Comparison of ENCODE assay signal across 21 cellular contexts in the genomic region with DNA sequence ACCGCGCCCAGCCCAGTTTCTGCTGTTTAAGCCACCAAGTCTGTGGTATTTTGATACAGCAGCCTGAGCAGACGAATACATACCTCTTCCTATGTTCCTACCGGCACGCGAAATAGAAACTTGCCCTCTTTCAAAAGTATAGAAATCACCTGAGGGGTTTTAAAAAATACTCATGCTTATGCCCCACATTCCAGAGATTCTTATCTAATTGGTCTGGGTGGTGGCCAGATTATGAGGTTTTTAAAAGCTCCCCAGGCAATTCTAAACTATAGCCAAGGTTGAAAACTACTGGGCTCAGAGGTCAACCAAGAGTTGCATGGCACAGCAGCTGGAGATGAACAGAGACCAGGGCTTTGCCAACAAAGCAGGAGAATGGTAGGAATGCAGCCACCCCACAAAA. TPM values are rescaled to one million over a fixed set of nuclear protein-coding genes. Genes with fewer than 3 reads are reported as not detected.
DNase-seq lines count a peak whose midpoint lies in the region; ATAC-seq and TF ChIP-seq lines count a peak whose summit lies in the region.
"Had no signal": no experiment of that assay in that cellular context is flagged by ENCODE, and none has a peak within 500 bp of the region (broad histone marks: within the 10 kb centered on the region; RNA-seq: fewer than 3 reads in every experiment).

No MANE protein-coding gene starts in this region.

- intact Hi-C loops in activated CD4-positive, alpha-beta T cell treated with anti-CD3 and anti-CD28 coated beads, Interleukin-2, amount 10 ng/mL, durations not matched to agents 24 days and 14 days (cut with micrococcal nuclease) = no loop called here
- intact Hi-C loops in PC-9 (cut with micrococcal nuclease; ENCODE audit: unreplicated experiment) = loop anchor here (1.0 kb wide), 2 partner anchors 27 to 102 kb away; no protein-coding TSS in a partner anchor

- H4K20me1 ChIP-seq in PC-9 (ENCODE audit: insufficient read depth) = no peaks in the 10 kb centered on the region
- H4K20me1 ChIP-seq in H9 (ENCODE audit: control insufficient read depth, insufficient read depth, insufficient read length) = no peaks in the 10 kb centered on the region

- H2BK120ac ChIP-seq in H9 (ENCODE audit: low read depth, low read length, poor library complexity, severe bottlenecking) = no peak overlapping the region

- H2BK12ac ChIP-seq in H9 (ENCODE audit: insufficient read length, low read depth, low read length) = no peak overlapping the region

- H3K9me3 ChIP-seq in PC-9 (ENCODE audit: insufficient read depth, low read depth) (no peaks in the 10 kb centered on the region), H9 (ENCODE audit: control insufficient read depth, low read depth, low read length) (peaks cover 42% of the 10 kb centered on the region)
- H3K9me3 ChIP-seq: MG63, Peyer's patch had no signal

- H3K14ac ChIP-seq in H9 (ENCODE audit: insufficient read depth, low read length) = no peak overlapping the region

- POLR2A ChIA-PET in activated CD4-positive, alpha-beta T cell treated with anti-CD3 and anti-CD28 coated beads, Interleukin-2, amount 10 ng/mL, durations not matched to agents 7 days and 5 days (lab: Charles Lee) = no interaction called here
- POLR2A ChIA-PET in PC-9 (lab: Charles Lee; ENCODE audit: unreplicated experiment) = no interaction called here

- no peaks in the 10 kb centered on the region for H3K9me2 ChIP-seq in PC-9 (ENCODE audit: insufficient read depth)

- H3K27ac Mint-ChIP-seq in activated CD4-positive, alpha-beta T cell treated with anti-CD3 and anti-CD28 coated beads, Interleukin-2, amount 10 ng/mL, durations not matched to agents 24 days and 14 days = no peak overlapping the region
- no peak overlapping the region for H3K27ac Mint-ChIP-seq in activated CD4-positive, alpha-beta T cell treated with anti-CD3 and anti-CD28 coated beads, Interleukin-2, amount 10 ng/mL, durations not matched to agents 7 days and 5 days
- H3K27ac Mint-ChIP-seq in H9 = peak overlapping the region in 1 of 3 experiments; percentile 62; a peak in 1 of 7 replicates
- H3K27ac Mint-ChIP-seq: CD8-positive, alpha-beta T cell had no signal

- CTCF ChIA-PET in activated CD4-positive, alpha-beta T cell treated with anti-CD3 and anti-CD28 coated beads, Interleukin-2, amount 10 ng/mL, durations not matched to agents 7 days and 5 days (lab: Charles Lee) = interaction anchor here (0.7 kb wide), 1 partner anchor 29 kb away, joined by 3 read pairs; no protein-coding TSS in a partner anchor
- CTCF ChIA-PET in PC-9 (lab: Charles Lee) = no interaction called here

- H3K4me1 Mint-ChIP-seq in activated CD4-positive, alpha-beta T cell treated with anti-CD3 and anti-CD28 coated beads, Interleukin-2, amount 10 ng/mL, durations not matched to agents 24 days and 14 days = peaks cover 24% of the 10 kb centered on the region
- peaks cover 36% of the 10 kb centered on the region for H3K4me1 Mint-ChIP-seq in activated CD4-positive, alpha-beta T cell treated with anti-CD3 and anti-CD28 coated beads, Interleukin-2, amount 10 ng/mL, durations not matched to agents 7 days and 5 days
- peaks cover 9 to 11% of the 10 kb centered on the region in 2 experiments for H3K4me1 Mint-ChIP-seq in H9

- H3K27ac ChIP-seq in PC-9 (peak overlapping the region; percentile 58), foreskin keratinocyte (no peak overlapping the region), H9 (ENCODE audit: insufficient read length, low read depth, low read length) (no peak overlapping the region)
- H3K27ac ChIP-seq: GM23248, KMS-11, Peyer's patch had no signal

- peak overlapping the region; percentile 19 for H3K4me3 Mint-ChIP-seq in activated CD4-positive, alpha-beta T cell treated with anti-CD3 and anti-CD28 coated beads, Interleukin-2, amount 10 ng/mL, durations not matched to agents 24 days and 14 days
- H3K4me3 Mint-ChIP-seq in activated CD4-positive, alpha-beta T cell treated with anti-CD3 and anti-CD28 coated beads, Interleukin-2, amount 10 ng/mL, durations not matched to agents 7 days and 5 days = no peak overlapping the region
- no peak overlapping the region for H3K4me3 Mint-ChIP-seq in H9
- H3K4me3 Mint-ChIP-seq: CD8-positive, alpha-beta T cell had no signal

- H3F3A ChIP-seq in PC-9 (ENCODE audit: insufficient read depth, low read depth) = peaks cover 22% of the 10 kb centered on the region; the same call in 1 of the 2 replicates

- no peaks in the 10 kb centered on the region for H3K9me3 Mint-ChIP-seq in activated CD4-positive, alpha-beta T cell treated with anti-CD3 and anti-CD28 coated beads, Interleukin-2, amount 10 ng/mL, durations not matched to agents 24 days and 14 days
- peaks cover 4% of the 10 kb centered on the region for H3K9me3 Mint-ChIP-seq in activated CD4-positive, alpha-beta T cell treated with anti-CD3 and anti-CD28 coated beads, Interleukin-2, amount 10 ng/mL, durations not matched to agents 7 days and 5 days
- H3K9me3 Mint-ChIP-seq in H9 = peaks cover 69 to 72% of the 10 kb centered on the region in 2 experiments
- H3K9me3 Mint-ChIP-seq: CD8-positive, alpha-beta T cell had no signal

- no peak overlapping the region for H2BK5ac ChIP-seq in H9 (ENCODE audit: insufficient read length, low read length)

- H3K79me2 ChIP-seq in PC-9 (ENCODE audit: low read depth) (no peaks in the 10 kb centered on the region), H9 (ENCODE audit: insufficient read depth, low read length) (no peaks in the 10 kb centered on the region)

- no peak overlapping the region for H2BK20ac ChIP-seq in H9 (ENCODE audit: low read depth, low read length, poor library complexity, severe bottlenecking)

- H3K4me2 ChIP-seq in PC-9 = no peak overlapping the region
- no peak overlapping the region for H3K4me2 ChIP-seq in H9 (ENCODE audit: insufficient read depth, insufficient read length, low read length)
- H3K4me2 ChIP-seq: KMS-11 had no signal

- H3K27me3 ChIP-seq in PC-9 (ENCODE audit: insufficient read depth, low read depth) (no peaks in the 10 kb centered on the region), foreskin keratinocyte (no peaks in the 10 kb centered on the region), H9 (ENCODE audit: insufficient read depth, low read length) (no peaks in the 10 kb centered on the region)
- H3K27me3 ChIP-seq: MG63, Peyer's patch had no signal

- H3K4ac ChIP-seq in H9 (ENCODE audit: low read depth, low read length) = no peak overlapping the region

- H2AFZ ChIP-seq in PC-9 (no peak overlapping the region), H9 (ENCODE audit: low read length) (no peak overlapping the region)
- H2AFZ ChIP-seq: GM23248 had no signal

- H3K36me3 Mint-ChIP-seq in activated CD4-positive, alpha-beta T cell treated with anti-CD3 and anti-CD28 coated beads, Interleukin-2, amount 10 ng/mL, durations not matched to agents 24 days and 14 days (ENCODE audit: low read depth) = peaks cover 34% of the 10 kb centered on the region
- H3K36me3 Mint-ChIP-seq in activated CD4-positive, alpha-beta T cell treated with anti-CD3 and anti-CD28 coated beads, Interleukin-2, amount 10 ng/mL, durations not matched to agents 7 days and 5 days (ENCODE audit: low read depth) = peaks cover 30% of the 10 kb centered on the region
- H3K36me3 Mint-ChIP-seq in H9 (ENCODE audit: insufficient read depth in 1 of 3, low read depth in 3 of 3) = no peaks in the 10 kb centered on the region; a peak in 2 of 7 replicates
- H3K36me3 Mint-ChIP-seq: CD8-positive, alpha-beta T cell had no signal

- WGBS in H9 (ENCODE audit: extremely low coverage, insufficient read length, low lambda C conversion rate) = no CpG with 5 or more reads among the region's 6 CpGs

- ATAC-seq in foreskin keratinocyte = peak; percentile 25
- ATAC-seq in HG02870 (IDR thresholded peaks at IDR 0.05; ENCODE audit: unreplicated experiment) = no peak
- ATAC-seq: CD8-positive, alpha-beta T cell; GM12878 had no signal

- DNase-seq in activated CD4-positive, alpha-beta T cell treated with anti-CD3 and anti-CD28 coated beads, Interleukin-2, amount 10 ng/mL, durations not matched to agents 24 days and 14 days = no peak
- no peak for DNase-seq in activated CD4-positive, alpha-beta T cell treated with anti-CD3 and anti-CD28 coated beads, Interleukin-2, amount 10 ng/mL, durations not matched to agents 7 days and 5 days
- DNase-seq in ELF-1 (ENCODE audit: low read depth, low spot score) (peak; percentile 33), PC-9 (peak; percentile 66 to 78), foreskin keratinocyte (peak; percentile 57 to 78), H9 (no peak), mucosa of gallbladder (ENCODE audit: low spot score) (no peak)
- DNase-seq: CD8-positive, alpha-beta T cell; DMS79; GDM1; GM23248; MG63; NCI-H1092 treated with DMSO at 0.1 percent for 48 hours; NCI-H1694; NCI-H2107; NCI-H226; Peyer's patch; SIG-M5 had no signal

- H4K8ac ChIP-seq in H9 (replicated peaks; ENCODE audit: insufficient read length, low read depth, low read length) = no peak overlapping the region

- no peak overlapping the region for H2BK15ac ChIP-seq in H9 (ENCODE audit: low read depth, low read length)

- no peak overlapping the region for H3T11ph ChIP-seq in H9 (ENCODE audit: low read length)

- TF ChIP-seq CTCF in PC-9 (conservative IDR thresholded peaks at IDR 0.05) = no peak
- no peak for TF ChIP-seq CTCF in foreskin keratinocyte (conservative IDR thresholded peaks at IDR 0.05)
- no peak for TF ChIP-seq CTCF in H9 (conservative IDR thresholded peaks at IDR 0.05)

- H3K18ac ChIP-seq in H9 (ENCODE audit: insufficient read length, low read depth, low read length) = no peak overlapping the region

- no peak overlapping the region for H4K5ac ChIP-seq in H9 (ENCODE audit: insufficient read length, low read depth, low read length)

- no peaks in the 10 kb centered on the region for H3K23me2 ChIP-seq in H9 (ENCODE audit: insufficient read length, low read depth, low read length, poor library complexity, severe bottlenecking)

- no peak overlapping the region for H3K4me3 ChIP-seq in PC-9
- H3K4me3 ChIP-seq: GM12878, GM23248, MG63, Peyer's patch had no signal

- H3K9ac ChIP-seq in H9 (ENCODE audit: extremely low read depth, insufficient read length, low read length) = no peak overlapping the region
- H3K9ac ChIP-seq: GM23248, KMS-11 had no signal

- H3K23ac ChIP-seq in H9 (ENCODE audit: insufficient read length, low read depth, low read length) = no peak overlapping the region

- no peaks in the 10 kb centered on the region for H3K36me3 ChIP-seq in PC-9 (ENCODE audit: low read depth)
- H3K36me3 ChIP-seq: MG63, Peyer's patch had no signal

- H3K56ac ChIP-seq in H9 (ENCODE audit: insufficient read length, low read depth, low read length) = no peak overlapping the region

- no TSS peak for BruUV-seq in PC-9 (replicated peaks; lab: Mats Ljungman, UMichigan)

- no peaks in the 10 kb centered on the region for H3K79me1 ChIP-seq in H9 (ENCODE audit: insufficient read depth, low read depth, low read length, poor library complexity, severe bottlenecking)

- H3K4me1 ChIP-seq in PC-9 (replicated peaks; ENCODE audit: insufficient read depth) (peaks cover 32% of the 10 kb centered on the region), foreskin keratinocyte (no peaks in the 10 kb centered on the region), H9 (ENCODE audit: insufficient read depth, low read length) (no peaks in the 10 kb centered on the region)
- H3K4me1 ChIP-seq: Peyer's patch had no signal

- no peak overlapping the region for H4K91ac ChIP-seq in H9 (ENCODE audit: insufficient read length, low read depth, low read length)

- no peaks in the 10 kb centered on the region for H3K27me3 Mint-ChIP-seq in activated CD4-positive, alpha-beta T cell treated with anti-CD3 and anti-CD28 coated beads, Interleukin-2, amount 10 ng/mL, durations not matched to agents 24 days and 14 days
- no peaks in the 10 kb centered on the region for H3K27me3 Mint-ChIP-seq in activated CD4-positive, alpha-beta T cell treated with anti-CD3 and anti-CD28 coated beads, Interleukin-2, amount 10 ng/mL, durations not matched to agents 7 days and 5 days
- H3K27me3 Mint-ChIP-seq in H9 (ENCODE audit: low read depth) = no peaks in the 10 kb centered on the region

- H2AK5ac ChIP-seq in H9 (ENCODE audit: insufficient read length, low read length) = no peak overlapping the region

RNA-seq across cellular contexts. Expression of a gene that starts 24.9 kb away (rescaled TPM):
- 461 and 485 TPM in 2 replicates for total RNA-seq in activated CD4-positive, alpha-beta T cell treated with anti-CD3 and anti-CD28 coated beads, Interleukin-2, amount 10 ng/mL, durations not matched to agents 24 days and 14 days
- 100 to 1,000 TPM; 235 to 251 TPM for total RNA-seq in activated CD4-positive, alpha-beta T cell treated with anti-CD3 and anti-CD28 coated beads, Interleukin-2, amount 10 ng/mL, durations not matched to agents 7 days and 5 days
- 496 and 536 TPM in 2 replicates for total RNA-seq in PC-9 (2021)
- total RNA-seq in foreskin keratinocyte = 107 and 108 TPM in 2 replicates
- 30.9 and 34.1 TPM in 2 replicates for polyA plus RNA-seq in foreskin keratinocyte
- total RNA-seq in H9 (2021) = 206 and 230 TPM in 2 replicates
- 193 TPM for total RNA-seq in mucosa of gallbladder

Comparison
In these comparisons a context has a peak if more than half of its experiments do, and no peak if none do; other contexts are left out.
1. DNase-seq: peak in ELF-1 (single experiment), PC-9 (2 of 2) and foreskin keratinocyte (2 of 2); none in activated CD4-positive, alpha-beta T cell treated with anti-CD3 and anti-CD28 coated beads, Interleukin-2, amount 10 ng/mL, durations not matched to agents 24 days and 14 days (single experiment), activated CD4-positive, alpha-beta T cell treated with anti-CD3 and anti-CD28 coated beads, Interleukin-2, amount 10 ng/mL, durations not matched to agents 7 days and 5 days (single experiment), H9 (single experiment) and mucosa of gallbladder (single experiment).